In the genomic region with DNA sequence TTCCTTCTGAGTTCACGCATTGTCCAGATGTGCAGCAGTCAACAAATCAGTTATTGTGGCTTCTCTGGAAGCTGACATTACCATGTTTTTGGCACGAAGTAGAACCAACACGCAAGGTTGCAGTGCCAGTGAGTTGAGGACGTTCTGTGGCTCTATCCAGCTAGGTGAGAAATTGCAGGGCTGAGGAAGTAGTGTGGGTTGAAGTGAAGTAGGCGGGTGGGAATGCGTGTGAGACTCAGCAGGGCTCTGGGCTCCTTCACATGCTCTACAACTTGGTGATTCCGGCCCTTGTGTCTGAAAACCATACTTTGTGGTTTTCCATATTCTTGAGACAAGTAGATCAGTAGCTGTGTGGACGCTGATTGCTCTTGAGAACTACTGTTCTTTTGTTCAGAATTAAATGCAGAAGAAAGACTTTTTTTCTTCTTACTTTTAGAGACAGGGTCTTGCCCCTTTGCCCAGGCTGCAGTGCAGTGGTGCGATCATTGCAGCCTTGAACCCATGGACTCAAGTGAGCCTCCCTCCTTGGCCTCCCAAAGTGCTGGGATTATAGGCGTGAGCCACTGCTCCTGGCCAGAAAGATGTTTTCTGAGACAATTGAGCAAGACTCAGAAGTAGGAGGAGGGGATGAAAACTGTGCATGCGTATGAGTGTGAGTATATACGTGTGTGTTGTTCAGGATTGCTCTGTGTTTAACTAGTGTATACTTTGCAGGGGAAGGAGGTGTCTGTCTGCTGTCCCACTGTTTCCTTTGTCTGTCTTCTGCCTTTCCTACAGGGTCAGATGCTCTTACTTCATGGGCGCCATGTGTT, we compare ENCODE assay signal across 1 cellular context.
TF ChIP-seq lines count a peak whose summit lies in the region.

No MANE protein-coding gene starts in this region.

TF ChIP-seq in HepG2, 621 proteins besides CTCF, POLR2A, EP300 and RAD21 (continued from another document):
- TF ChIP-seq, protein P1, sequence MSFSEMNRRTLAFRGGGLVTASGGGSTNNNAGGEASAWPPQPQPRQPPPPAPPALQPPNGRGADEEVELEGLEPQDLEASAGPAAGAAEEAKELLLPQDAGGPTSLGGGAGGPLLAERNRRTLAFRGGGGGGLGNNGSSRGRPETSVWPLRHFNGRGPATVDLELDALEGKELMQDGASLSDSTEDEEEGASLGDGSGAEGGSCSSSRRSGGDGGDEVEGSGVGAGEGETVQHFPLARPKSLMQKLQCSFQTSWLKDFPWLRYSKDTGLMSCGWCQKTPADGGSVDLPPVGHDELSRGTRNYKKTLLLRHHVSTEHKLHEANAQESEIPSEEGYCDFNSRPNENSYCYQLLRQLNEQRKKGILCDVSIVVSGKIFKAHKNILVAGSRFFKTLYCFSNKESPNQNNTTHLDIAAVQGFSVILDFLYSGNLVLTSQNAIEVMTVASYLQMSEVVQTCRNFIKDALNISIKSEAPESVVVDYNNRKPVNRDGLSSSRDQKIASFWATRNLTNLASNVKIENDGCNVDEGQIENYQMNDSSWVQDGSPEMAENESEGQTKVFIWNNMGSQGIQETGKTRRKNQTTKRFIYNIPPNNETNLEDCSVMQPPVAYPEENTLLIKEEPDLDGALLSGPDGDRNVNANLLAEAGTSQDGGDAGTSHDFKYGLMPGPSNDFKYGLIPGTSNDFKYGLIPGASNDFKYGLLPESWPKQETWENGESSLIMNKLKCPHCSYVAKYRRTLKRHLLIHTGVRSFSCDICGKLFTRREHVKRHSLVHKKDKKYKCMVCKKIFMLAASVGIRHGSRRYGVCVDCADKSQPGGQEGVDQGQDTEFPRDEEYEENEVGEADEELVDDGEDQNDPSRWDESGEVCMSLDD (CRISPR knock-in tag; IDR thresholded peaks at IDR 0.05; ENCODE audit: borderline replicate concordance) = no peak
- TF ChIP-seq ZSCAN22 (CRISPR knock-in tag; IDR thresholded peaks at IDR 0.05) = no peak
